Comparison of ENCODE assay signal across 1 cellular context in genomic region chrX:18890724-18891560, GRCh38.
A peak's percentile ranks its signal among the peaks of the same experiment; 100 is the strongest.
TF ChIP-seq lines count a peak whose summit lies in the region.

No MANE protein-coding gene starts in this region.

TF ChIP-seq in HepG2, 621 proteins besides CTCF, POLR2A, EP300 and RAD21 (continued from another document):
- TF ChIP-seq ZNF496 (CRISPR knock-in tag; IDR thresholded peaks at IDR 0.05; ENCODE audit: insufficient replicate concordance) (no peak), POLR2AphosphoS5 (IDR thresholded peaks at IDR 0.05; ENCODE audit: low read depth, low read length) (peak; percentile 42; the same call in 1 of the 2 replicates), HNF4G (IDR thresholded peaks at IDR 0.05; ENCODE audit: borderline replicate concordance, low read depth, low read length) (no peak), HNF4G (CRISPR knock-in tag; IDR thresholded peaks at IDR 0.05; ENCODE audit: borderline replicate concordance, low read depth) (no peak), ZNF20 (CRISPR knock-in tag; IDR thresholded peaks at IDR 0.05) (no peak), FOSL2 (CRISPR knock-in tag; IDR thresholded peaks at IDR 0.05) (no peak), ZNF234 (CRISPR knock-in tag; conservative IDR thresholded peaks at IDR 0.05) (no peak)
